ENCODE assay signal across 28 cellular contexts in genomic region chr11:28315440-28315839, GRCh38.
"Had no signal": no experiment of that assay in that cellular context is flagged by ENCODE, and none has a peak within 500 bp of the region (broad histone marks: within the 10 kb centered on the region; RNA-seq: fewer than 3 reads in every experiment).

No MANE protein-coding gene starts in this region.

- H3K27me3 ChIP-seq: esophagus squamous epithelium, gastrocnemius medialis, heart right ventricle, left lung had no signal

- ATAC-seq: effector memory CD8-positive, alpha-beta T cell; esophagus mucosa; gastrocnemius medialis; heart right ventricle; left cardiac atrium; left lung; left ventricle myocardium superior; lower lobe of right lung; mucosa of descending colon; naive thymus-derived CD8-positive, alpha-beta T cell had no signal

- H3K4me3 ChIP-seq: esophagus squamous epithelium, gastrocnemius medialis, heart right ventricle, left lung, lower lobe of right lung, mucosa of descending colon had no signal

- H3K4me3 Mint-ChIP-seq: dendritic cell treated with granulocyte-macrophage colony-stimulating factor and Interleukin-4, amounts not matched to agents 40 ng/mL and 50 ng/mL, for 4 days; effector memory CD8-positive, alpha-beta T cell; endodermal cell; mesothelial cell of epicardium; naive B cell; naive thymus-derived CD8-positive, alpha-beta T cell had no signal

- H3K9me3 ChIP-seq: esophagus squamous epithelium, gastrocnemius medialis, heart right ventricle, left lung, lower lobe of right lung, mucosa of descending colon had no signal

- H3K4me1 Mint-ChIP-seq: endodermal cell; mesothelial cell of epicardium; naive B cell; naive thymus-derived CD8-positive, alpha-beta T cell had no signal

- H3K4me1 ChIP-seq: esophagus squamous epithelium, gastrocnemius medialis, heart right ventricle, left lung, lower lobe of right lung had no signal

- H3K27ac ChIP-seq: epithelial cell of prostate, esophagus squamous epithelium, gastrocnemius medialis, heart right ventricle, left lung, lower lobe of right lung had no signal

- H3K27ac Mint-ChIP-seq: dendritic cell treated with granulocyte-macrophage colony-stimulating factor and Interleukin-4, amounts not matched to agents 40 ng/mL and 50 ng/mL, for 4 days; effector memory CD8-positive, alpha-beta T cell; endodermal cell; mesothelial cell of epicardium; naive B cell; naive thymus-derived CD8-positive, alpha-beta T cell had no signal

- DNase-seq: cortex of kidney; effector CD8-positive, alpha-beta T cell; effector memory CD8-positive, alpha-beta T cell; endodermal cell; erythroblast; esophagus squamous epithelium; foreskin fibroblast; foreskin melanocyte; gastrocnemius medialis; glutamatergic neuron; head of caudate nucleus; heart right ventricle; hippocampal formation; left cardiac atrium; left lung; left ventricle myocardium superior; lower lobe of right lung; mesenchymal stem cell; mucosa of descending colon; naive B cell; naive thymus-derived CD8-positive, alpha-beta T cell had no signal

- H3K27me3 Mint-ChIP-seq: dendritic cell treated with granulocyte-macrophage colony-stimulating factor and Interleukin-4, amounts not matched to agents 40 ng/mL and 50 ng/mL, for 4 days; effector memory CD8-positive, alpha-beta T cell; naive B cell; naive thymus-derived CD8-positive, alpha-beta T cell had no signal

- H3K9me3 Mint-ChIP-seq: naive B cell had no signal

- FAIRE-seq: endometrium, islet of Langerhans, keratinocyte had no signal
